Comparison of ENCODE assay signal across 8 cellular contexts in genomic region chrX:100512471-100512870, GRCh38.
A peak's percentile ranks its signal among the peaks of the same experiment; 100 is the strongest.
DNase-seq lines count a peak whose midpoint lies in the region; ATAC-seq, FAIRE-seq and TF ChIP-seq lines count a peak whose summit lies in the region.

No MANE protein-coding gene starts in this region.

- FAIRE-seq in D721Med (lab: Jason Lieb, UNC), result peak; percentile 64
- FAIRE-seq in keratinocyte (lab: Jason Lieb, UNC), result no peak

- H4K20me1 ChIP-seq in keratinocyte (ENCODE audit: control insufficient read depth, extremely low read depth, insufficient read depth, low read length), result no peaks in the 10 kb centered on the region

- H3K79me2 ChIP-seq in keratinocyte (ENCODE audit: control insufficient read depth, insufficient read depth, low read length), result no peaks in the 10 kb centered on the region

- H3K9me3 ChIP-seq in keratinocyte (ENCODE audit: control insufficient read depth, low read depth, low read length), result no peaks in the 10 kb centered on the region

- no peak overlapping the region for H3K27ac ChIP-seq in keratinocyte (ENCODE audit: control insufficient read depth, insufficient read depth, low read length)

- H3K4me3 ChIP-seq in H7 (ENCODE audit: insufficient read depth, low read depth, low read length) (no peak overlapping the region), WI38 (ENCODE audit: low read depth, low read length) (no peak overlapping the region), keratinocyte (ENCODE audit: control insufficient read depth in 2 of 3, extremely low read depth in 1 of 3, insufficient read depth in 2 of 3, low read depth in 1 of 3, low read length in 3 of 3) (no peak overlapping the region)

- TF ChIP-seq CTCF in D721Med (IDR thresholded peaks at IDR 0.05; ENCODE audit: insufficient read depth, missing control alignments), result peak; percentile 42
- TF ChIP-seq CTCF in WI38 (IDR thresholded peaks at IDR 0.05; ENCODE audit: low read depth, low read length), result 0 out of 2 replicates have a peak, but pooled peaks have one; percentile 47
- TF ChIP-seq CTCF in keratinocyte (optimal IDR thresholded peaks at IDR 0.05 in 1 of 3, IDR thresholded peaks at IDR 0.05 in 1 of 3, conservative IDR thresholded peaks at IDR 0.05 in 1 of 3; ENCODE audit: extremely low read depth in 1 of 3, insufficient read depth in 2 of 3, low read length in 3 of 3), result peak; percentile 40 to 57 (median 51)

- dilution Hi-C loops in keratinocyte (cut with MboI; ENCODE audit: extremely low pct_ligation_motif_present, low sequenced_read_pairs), result no loop called here

- intact Hi-C loops in posterior cingulate gyrus (cut with DNase I), result no loop called here
- intact Hi-C loops in head of caudate nucleus (cut with DNase I), result no loop called here

- H3K36me3 ChIP-seq in H7 (replicated peaks; ENCODE audit: control insufficient read depth, insufficient read depth, low read length), result no peaks in the 10 kb centered on the region
- H3K36me3 ChIP-seq in keratinocyte (ENCODE audit: control insufficient read depth in 2 of 2, extremely low read depth in 1 of 2, insufficient read depth in 2 of 2, low read length in 2 of 2), result no peaks in the 10 kb centered on the region

- H3K9ac ChIP-seq in keratinocyte (ENCODE audit: control insufficient read depth, extremely low read depth, insufficient read depth, low read length), result no peak overlapping the region

- no peaks in the 10 kb centered on the region for H3K9me1 ChIP-seq in keratinocyte (ENCODE audit: control insufficient read depth, extremely low read depth, insufficient read depth, low read length)

- DNase-seq in D721Med (ENCODE audit: insufficient read length, low spot score) (no peak), H7 (peak; percentile 23), keratinocyte (ENCODE audit: low read depth, low spot score) (no peak), posterior cingulate gyrus (no peak), GDM1 (lab: John Stamatoyannopoulos, UW) (no peak), head of caudate nucleus (no peak)

- no peaks in the 10 kb centered on the region for H3K27me3 ChIP-seq in H7 (ENCODE audit: control insufficient read depth, insufficient read depth, low read length)
- no peaks in the 10 kb centered on the region for H3K27me3 ChIP-seq in keratinocyte (ENCODE audit: control insufficient read depth, extremely low read depth, insufficient read depth, low read length)

- no peak for ATAC-seq in GM19463 (IDR thresholded peaks at IDR 0.05; ENCODE audit: unreplicated experiment)

- H3K4me2 ChIP-seq in keratinocyte (ENCODE audit: control insufficient read depth, extremely low read depth, insufficient read depth, low read depth, low read length), result no peak overlapping the region

- H2AFZ ChIP-seq in keratinocyte (ENCODE audit: control insufficient read depth, low read length), result no peak overlapping the region

- no peaks in the 10 kb centered on the region for H3K4me1 ChIP-seq in keratinocyte (ENCODE audit: control insufficient read depth, extremely low read depth, insufficient read depth, low read length)
